ENCODE assay signal across 15 cellular contexts in genomic region chr19:5286465-5287029, GRCh38. TPM values are rescaled to one million over a fixed set of nuclear protein-coding genes. Genes with fewer than 3 reads are reported as not detected.
A peak's percentile ranks its signal among the peaks of the same experiment; 100 is the strongest.
DNase-seq lines count a peak whose midpoint lies in the region; ATAC-seq and TF ChIP-seq lines count a peak whose summit lies in the region.
"Had no signal": no experiment of that assay in that cellular context is flagged by ENCODE, and none has a peak within 500 bp of the region (broad histone marks: within the 10 kb centered on the region; RNA-seq: fewer than 3 reads in every experiment).

No MANE protein-coding gene starts in this region.

- TF ChIP-seq CTCF in DOHH2 (IDR thresholded peaks at IDR 0.05; ENCODE audit: low read depth, low read length, poor library complexity, severe bottlenecking): no peak
- TF ChIP-seq CTCF in PC-9 (conservative IDR thresholded peaks at IDR 0.05): no peak
- no peak for TF ChIP-seq CTCF in neural crest cell (conservative IDR thresholded peaks at IDR 0.05)
- no peak for TF ChIP-seq CTCF in upper lobe of left lung (IDR thresholded peaks at IDR 0.05)

- no peak for ATAC-seq in upper lobe of left lung (ENCODE audit: low FRiP score in 2 of 2)
- ATAC-seq: K562, Panc1 had no signal

- H3K79me2 ChIP-seq in DOHH2 (ENCODE audit: control insufficient read depth, low read length): peaks cover 33% of the 10 kb centered on the region
- no peaks in the 10 kb centered on the region for H3K79me2 ChIP-seq in PC-9 (ENCODE audit: low read depth)

- no peaks in the 10 kb centered on the region for H3K9me3 ChIP-seq in DOHH2 (ENCODE audit: control insufficient read depth, insufficient read depth, low read length)
- no peaks in the 10 kb centered on the region for H3K9me3 ChIP-seq in PC-9 (ENCODE audit: insufficient read depth, low read depth)
- H3K9me3 ChIP-seq in upper lobe of left lung: no peaks in the 10 kb centered on the region

- 83 to 96% methylated on average over 3 of the region's 3 CpGs for WGBS in upper lobe of left lung, 2 donors

- H3K4me1 ChIP-seq in DOHH2 (ENCODE audit: control insufficient read depth, low read length): peaks cover 40% of the 10 kb centered on the region
- H3K4me1 ChIP-seq in PC-9 (replicated peaks; ENCODE audit: insufficient read depth): 0 out of 2 replicates have a peak, but pooled peaks cover 7% of the 10 kb centered on the region
- peaks cover 0 to 11% (median 3%) of the 10 kb centered on the region in 4 donors for H3K4me1 ChIP-seq in upper lobe of left lung

- peaks cover 12% of the 10 kb centered on the region; the same call in 1 of the 2 replicates for H3K36me3 ChIP-seq in DOHH2 (ENCODE audit: control insufficient read depth, low read length)
- H3K36me3 ChIP-seq in PC-9 (ENCODE audit: low read depth): no peaks in the 10 kb centered on the region
- peaks cover 0 to 4% (median 1%) of the 10 kb centered on the region in 4 donors for H3K36me3 ChIP-seq in upper lobe of left lung

- H3K4me3 Mint-ChIP-seq in neural crest cell: no peak overlapping the region

- H4K20me1 ChIP-seq in DOHH2 (ENCODE audit: control insufficient read depth, insufficient read depth, low read depth, low read length): no peaks in the 10 kb centered on the region
- no peaks in the 10 kb centered on the region for H4K20me1 ChIP-seq in PC-9 (ENCODE audit: insufficient read depth)

- no peak for TF ChIP-seq POLR2A in upper lobe of left lung (IDR thresholded peaks at IDR 0.05)

- peaks cover 5% of the 10 kb centered on the region for H3K36me3 Mint-ChIP-seq in neural crest cell (ENCODE audit: low read depth)

- DNase-seq in PC-9 (no peak), neural crest cell (ENCODE audit: low read depth, low spot score) (no peak), upper lobe of left lung (no peak), SKM-1 treated with dmso at 0.1 percent for 144 hours (lab: John Stamatoyannopoulos, UW; ENCODE audit: unreplicated experiment) (no peak), cerebellar cortex (ENCODE audit: low spot score) (no peak), NCI-H1417 treated with DMSO at 0.1 percent for 48 hours (lab: John Stamatoyannopoulos, UW) (no peak)
- DNase-seq: C1 segment of cervical spinal cord, EL, GOT3, NCI-H226, NCI-H526 treated with DMSO at 0.1 percent for 48 hours, Right ventricle myocardium superior had no signal

- H3K27ac ChIP-seq in DOHH2 (ENCODE audit: low read depth, low read length) (peak overlapping the region; percentile 73; the same call in 1 of the 2 replicates), PC-9 (no peak overlapping the region), upper lobe of left lung (peak overlapping the region in 3 of 4 donors; percentile 23 to 69 (median 47))

- H3K9me3 Mint-ChIP-seq in neural crest cell: no peaks in the 10 kb centered on the region

- peaks cover 27% of the 10 kb centered on the region for H3K4me1 Mint-ChIP-seq in neural crest cell

- POLR2A ChIA-PET in PC-9 (lab: Charles Lee; ENCODE audit: unreplicated experiment): no interaction called here

- H3K27ac Mint-ChIP-seq in neural crest cell (ENCODE audit: unreplicated experiment): peak overlapping the region; percentile 43

- no TSS peak for BruUV-seq in PC-9 (replicated peaks; lab: Mats Ljungman, UMichigan)

- intact Hi-C loops in PC-9 (cut with micrococcal nuclease; ENCODE audit: unreplicated experiment): loop anchor here (10.0 kb wide), 1 partner anchor 288 kb away; no protein-coding TSS in a partner anchor

- H2AFZ ChIP-seq in PC-9: no peak overlapping the region

- H3K27me3 ChIP-seq in DOHH2 (ENCODE audit: control insufficient read depth, low read length) (no peaks in the 10 kb centered on the region), PC-9 (ENCODE audit: insufficient read depth, low read depth) (no peaks in the 10 kb centered on the region), upper lobe of left lung (peaks cover 0 to under 1% (median 0%) of the 10 kb centered on the region in 4 donors)

- H3K9me2 ChIP-seq in DOHH2 (replicated peaks; ENCODE audit: control insufficient read depth, low read length) (no peaks in the 10 kb centered on the region), PC-9 (ENCODE audit: insufficient read depth) (no peaks in the 10 kb centered on the region)

- H3K4me2 ChIP-seq in DOHH2 (ENCODE audit: low read length) (peak overlapping the region; percentile 69), PC-9 (peak overlapping the region; percentile 28; the same call in 1 of the 2 replicates)

- H3K4me3 ChIP-seq in DOHH2 (ENCODE audit: low read length) (no peak overlapping the region), PC-9 (no peak overlapping the region), upper lobe of left lung (no peak overlapping the region)
- H3K4me3 ChIP-seq: K562 had no signal

- no peaks in the 10 kb centered on the region for H3K27me3 Mint-ChIP-seq in neural crest cell (ENCODE audit: low read depth)

- CTCF ChIA-PET in PC-9 (lab: Charles Lee): no interaction called here

- H3F3A ChIP-seq in DOHH2 (ENCODE audit: control insufficient read depth, insufficient read depth) (no peaks in the 10 kb centered on the region), PC-9 (ENCODE audit: insufficient read depth, low read depth) (no peaks in the 10 kb centered on the region)

- TF ChIP-seq EP300 in upper lobe of left lung (IDR thresholded peaks at IDR 0.05): no peak

RNA-seq across cellular contexts. Expression of gene PTPRS, which starts 54.1 kb away (rescaled TPM):
- total RNA-seq in PC-9 (2021) (131 and 183 TPM in 2 replicates), neural crest cell (333 and 357 TPM in 2 replicates), upper lobe of left lung (100 to 1,000 TPM in 4 of 6 donors, 10 to 100 TPM in 2; 85.6 to 325 (median 146) TPM)
